In the genomic region with DNA sequence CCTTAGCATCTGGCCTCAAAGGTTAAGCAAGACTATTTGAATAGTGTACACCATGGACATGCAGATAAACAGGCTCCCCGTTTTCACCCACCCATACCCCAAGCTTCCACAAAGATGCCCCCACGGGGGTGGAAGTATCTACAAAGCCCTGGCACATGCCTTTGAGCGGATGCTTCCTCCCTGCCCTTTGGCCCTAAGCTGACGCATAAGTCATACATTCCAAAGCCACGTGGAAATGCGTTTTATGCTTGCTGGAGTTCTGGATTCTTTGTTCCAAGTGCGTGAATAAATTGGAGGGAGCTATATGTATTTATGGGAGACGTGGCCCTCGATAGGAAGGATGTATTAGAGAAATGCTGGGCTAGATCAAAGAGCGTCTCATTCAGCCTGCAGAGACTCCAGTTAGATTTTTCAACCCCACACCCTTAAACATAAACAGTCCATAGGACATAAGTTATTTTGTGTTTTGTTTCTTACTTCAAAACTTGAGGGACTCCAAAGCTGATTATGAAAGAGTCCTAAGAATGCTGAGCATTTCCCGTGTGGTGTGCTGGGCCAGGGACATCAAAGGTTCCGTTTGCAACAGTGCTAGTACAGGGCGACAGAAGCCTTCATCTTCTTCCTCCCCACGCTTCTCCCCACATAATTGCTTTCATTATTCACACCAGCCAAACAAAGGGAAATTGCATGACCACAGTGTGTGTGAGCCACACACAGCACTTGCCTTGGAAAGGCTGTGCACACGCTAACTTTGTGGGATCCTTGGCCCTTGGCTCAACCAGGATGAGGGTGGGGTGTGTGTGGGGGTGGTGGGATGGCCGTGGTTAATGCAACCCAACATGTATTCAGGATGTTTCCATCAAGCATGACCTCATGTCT, we compare ENCODE assay signal across 1 cellular context.
TF ChIP-seq lines count a peak whose summit lies in the region.

No MANE protein-coding gene starts in this region.

TF ChIP-seq in HepG2, 621 proteins besides CTCF, POLR2A, EP300 and RAD21 (continued from another document and continues in another):
- TF ChIP-seq, protein P1, sequence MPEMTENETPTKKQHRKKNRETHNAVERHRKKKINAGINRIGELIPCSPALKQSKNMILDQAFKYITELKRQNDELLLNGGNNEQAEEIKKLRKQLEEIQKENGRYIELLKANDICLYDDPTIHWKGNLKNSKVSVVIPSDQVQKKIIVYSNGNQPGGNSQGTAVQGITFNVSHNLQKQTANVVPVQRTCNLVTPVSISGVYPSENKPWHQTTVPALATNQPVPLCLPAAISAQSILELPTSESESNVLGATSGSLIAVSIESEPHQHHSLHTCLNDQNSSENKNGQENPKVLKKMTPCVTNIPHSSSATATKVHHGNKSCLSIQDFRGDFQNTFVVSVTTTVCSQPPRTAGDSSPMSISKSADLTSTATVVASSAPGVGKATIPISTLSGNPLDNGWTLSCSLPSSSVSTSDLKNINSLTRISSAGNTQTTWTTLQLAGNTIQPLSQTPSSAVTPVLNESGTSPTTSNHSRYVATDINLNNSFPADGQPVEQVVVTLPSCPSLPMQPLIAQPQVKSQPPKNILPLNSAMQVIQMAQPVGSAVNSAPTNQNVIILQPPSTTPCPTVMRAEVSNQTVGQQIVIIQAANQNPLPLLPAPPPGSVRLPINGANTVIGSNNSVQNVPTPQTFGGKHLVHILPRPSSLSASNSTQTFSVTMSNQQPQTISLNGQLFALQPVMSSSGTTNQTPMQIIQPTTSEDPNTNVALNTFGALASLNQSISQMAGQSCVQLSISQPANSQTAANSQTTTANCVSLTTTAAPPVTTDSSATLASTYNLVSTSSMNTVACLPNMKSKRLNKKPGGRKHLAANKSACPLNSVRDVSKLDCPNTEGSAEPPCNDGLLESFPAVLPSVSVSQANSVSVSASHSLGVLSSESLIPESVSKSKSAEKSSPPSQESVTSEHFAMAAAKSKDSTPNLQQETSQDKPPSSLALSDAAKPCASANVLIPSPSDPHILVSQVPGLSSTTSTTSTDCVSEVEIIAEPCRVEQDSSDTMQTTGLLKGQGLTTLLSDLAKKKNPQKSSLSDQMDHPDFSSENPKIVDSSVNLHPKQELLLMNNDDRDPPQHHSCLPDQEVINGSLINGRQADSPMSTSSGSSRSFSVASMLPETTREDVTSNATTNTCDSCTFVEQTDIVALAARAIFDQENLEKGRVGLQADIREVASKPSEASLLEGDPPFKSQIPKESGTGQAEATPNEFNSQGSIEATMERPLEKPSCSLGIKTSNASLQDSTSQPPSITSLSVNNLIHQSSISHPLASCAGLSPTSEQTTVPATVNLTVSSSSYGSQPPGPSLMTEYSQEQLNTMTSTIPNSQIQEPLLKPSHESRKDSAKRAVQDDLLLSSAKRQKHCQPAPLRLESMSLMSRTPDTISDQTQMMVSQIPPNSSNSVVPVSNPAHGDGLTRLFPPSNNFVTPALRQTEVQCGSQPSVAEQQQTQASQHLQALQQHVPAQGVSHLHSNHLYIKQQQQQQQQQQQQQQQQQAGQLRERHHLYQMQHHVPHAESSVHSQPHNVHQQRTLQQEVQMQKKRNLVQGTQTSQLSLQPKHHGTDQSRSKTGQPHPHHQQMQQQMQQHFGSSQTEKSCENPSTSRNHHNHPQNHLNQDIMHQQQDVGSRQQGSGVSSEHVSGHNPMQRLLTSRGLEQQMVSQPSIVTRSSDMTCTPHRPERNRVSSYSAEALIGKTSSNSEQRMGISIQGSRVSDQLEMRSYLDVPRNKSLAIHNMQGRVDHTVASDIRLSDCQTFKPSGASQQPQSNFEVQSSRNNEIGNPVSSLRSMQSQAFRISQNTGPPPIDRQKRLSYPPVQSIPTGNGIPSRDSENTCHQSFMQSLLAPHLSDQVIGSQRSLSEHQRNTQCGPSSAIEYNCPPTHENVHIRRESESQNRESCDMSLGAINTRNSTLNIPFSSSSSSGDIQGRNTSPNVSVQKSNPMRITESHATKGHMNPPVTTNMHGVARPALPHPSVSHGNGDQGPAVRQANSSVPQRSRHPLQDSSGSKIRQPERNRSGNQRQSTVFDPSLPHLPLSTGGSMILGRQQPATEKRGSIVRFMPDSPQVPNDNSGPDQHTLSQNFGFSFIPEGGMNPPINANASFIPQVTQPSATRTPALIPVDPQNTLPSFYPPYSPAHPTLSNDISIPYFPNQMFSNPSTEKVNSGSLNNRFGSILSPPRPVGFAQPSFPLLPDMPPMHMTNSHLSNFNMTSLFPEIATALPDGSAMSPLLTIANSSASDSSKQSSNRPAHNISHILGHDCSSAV (CRISPR knock-in tag; IDR thresholded peaks at IDR 0.05; ENCODE audit: borderline replicate concordance), result no peak; the same call in 1 of the 2 replicates
- peak; percentile 85; the same call in 1 of the 2 replicates for TF ChIP-seq ZFP41 (CRISPR knock-in tag; IDR thresholded peaks at IDR 0.05; ENCODE audit: borderline replicate concordance)
- 0 out of 2 replicates have a peak, but pooled peaks have one; percentile 53 for TF ChIP-seq PAX8 (CRISPR knock-in tag; IDR thresholded peaks at IDR 0.05; ENCODE audit: borderline replicate concordance)
- TF ChIP-seq ZNF33A (CRISPR knock-in tag; IDR thresholded peaks at IDR 0.05; ENCODE audit: borderline replicate concordance), result no peak; the same call in 1 of the 2 replicates
- TF ChIP-seq KDM5A (IDR thresholded peaks at IDR 0.05; ENCODE audit: borderline replicate concordance, low read length), result peak; percentile 48; the same call in 1 of the 2 replicates
- TF ChIP-seq, protein P2, sequence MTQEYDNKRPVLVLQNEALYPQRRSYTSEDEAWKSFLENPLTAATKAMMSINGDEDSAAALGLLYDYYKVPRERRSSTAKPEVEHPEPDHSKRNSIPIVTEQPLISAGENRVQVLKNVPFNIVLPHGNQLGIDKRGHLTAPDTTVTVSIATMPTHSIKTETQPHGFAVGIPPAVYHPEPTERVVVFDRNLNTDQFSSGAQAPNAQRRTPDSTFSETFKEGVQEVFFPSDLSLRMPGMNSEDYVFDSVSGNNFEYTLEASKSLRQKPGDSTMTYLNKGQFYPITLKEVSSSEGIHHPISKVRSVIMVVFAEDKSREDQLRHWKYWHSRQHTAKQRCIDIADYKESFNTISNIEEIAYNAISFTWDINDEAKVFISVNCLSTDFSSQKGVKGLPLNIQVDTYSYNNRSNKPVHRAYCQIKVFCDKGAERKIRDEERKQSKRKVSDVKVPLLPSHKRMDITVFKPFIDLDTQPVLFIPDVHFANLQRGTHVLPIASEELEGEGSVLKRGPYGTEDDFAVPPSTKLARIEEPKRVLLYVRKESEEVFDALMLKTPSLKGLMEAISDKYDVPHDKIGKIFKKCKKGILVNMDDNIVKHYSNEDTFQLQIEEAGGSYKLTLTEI (CRISPR knock-in tag; conservative IDR thresholded peaks at IDR 0.05), result no peak
- TF ChIP-seq ZNF329 (CRISPR knock-in tag; IDR thresholded peaks at IDR 0.05; ENCODE audit: low read depth), result no peak; the same call in 1 of the 2 replicates
- TF ChIP-seq SATB2 (CRISPR knock-in tag; IDR thresholded peaks at IDR 0.05), result peak; percentile 13; the same call in 1 of the 2 replicates
- TF ChIP-seq ZNF790 (CRISPR knock-in tag; IDR thresholded peaks at IDR 0.05; ENCODE audit: borderline replicate concordance), result no peak
- TF ChIP-seq ZNF816 (CRISPR knock-in tag; IDR thresholded peaks at IDR 0.05; ENCODE audit: borderline replicate concordance), result no peak
- no peak for TF ChIP-seq ZNF143 (CRISPR knock-in tag; IDR thresholded peaks at IDR 0.05)
- no peak for TF ChIP-seq FOXM1 (CRISPR knock-in tag; IDR thresholded peaks at IDR 0.05)
- peak; percentile 57; the same call in 1 of the 2 replicates for TF ChIP-seq ZNF773 (CRISPR knock-in tag; IDR thresholded peaks at IDR 0.05; ENCODE audit: borderline replicate concordance)
- no peak for TF ChIP-seq LCORL (IDR thresholded peaks at IDR 0.05)
- TF ChIP-seq LCORL (CRISPR knock-in tag; IDR thresholded peaks at IDR 0.05), result peak; percentile 85
- no peak for TF ChIP-seq CAMTA2 (CRISPR knock-in tag; IDR thresholded peaks at IDR 0.05; ENCODE audit: borderline replicate concordance)
- peak; percentile 98 for TF ChIP-seq BHLHE40 (IDR thresholded peaks at IDR 0.05; ENCODE audit: low read length)
- TF ChIP-seq MATR3 (CRISPR knock-in tag; IDR thresholded peaks at IDR 0.05), result no peak
- peak; percentile 79; the same call in 1 of the 2 replicates for TF ChIP-seq SMYD3 (CRISPR knock-in tag; IDR thresholded peaks at IDR 0.05)
- TF ChIP-seq KMT2A (CRISPR knock-in tag; IDR thresholded peaks at IDR 0.05), result 0 out of 2 replicates have a peak, but pooled peaks have one; percentile 56
- peak; percentile 99 for TF ChIP-seq ZNF775 (CRISPR knock-in tag; IDR thresholded peaks at IDR 0.05; ENCODE audit: borderline replicate concordance)
- TF ChIP-seq, protein P3, sequence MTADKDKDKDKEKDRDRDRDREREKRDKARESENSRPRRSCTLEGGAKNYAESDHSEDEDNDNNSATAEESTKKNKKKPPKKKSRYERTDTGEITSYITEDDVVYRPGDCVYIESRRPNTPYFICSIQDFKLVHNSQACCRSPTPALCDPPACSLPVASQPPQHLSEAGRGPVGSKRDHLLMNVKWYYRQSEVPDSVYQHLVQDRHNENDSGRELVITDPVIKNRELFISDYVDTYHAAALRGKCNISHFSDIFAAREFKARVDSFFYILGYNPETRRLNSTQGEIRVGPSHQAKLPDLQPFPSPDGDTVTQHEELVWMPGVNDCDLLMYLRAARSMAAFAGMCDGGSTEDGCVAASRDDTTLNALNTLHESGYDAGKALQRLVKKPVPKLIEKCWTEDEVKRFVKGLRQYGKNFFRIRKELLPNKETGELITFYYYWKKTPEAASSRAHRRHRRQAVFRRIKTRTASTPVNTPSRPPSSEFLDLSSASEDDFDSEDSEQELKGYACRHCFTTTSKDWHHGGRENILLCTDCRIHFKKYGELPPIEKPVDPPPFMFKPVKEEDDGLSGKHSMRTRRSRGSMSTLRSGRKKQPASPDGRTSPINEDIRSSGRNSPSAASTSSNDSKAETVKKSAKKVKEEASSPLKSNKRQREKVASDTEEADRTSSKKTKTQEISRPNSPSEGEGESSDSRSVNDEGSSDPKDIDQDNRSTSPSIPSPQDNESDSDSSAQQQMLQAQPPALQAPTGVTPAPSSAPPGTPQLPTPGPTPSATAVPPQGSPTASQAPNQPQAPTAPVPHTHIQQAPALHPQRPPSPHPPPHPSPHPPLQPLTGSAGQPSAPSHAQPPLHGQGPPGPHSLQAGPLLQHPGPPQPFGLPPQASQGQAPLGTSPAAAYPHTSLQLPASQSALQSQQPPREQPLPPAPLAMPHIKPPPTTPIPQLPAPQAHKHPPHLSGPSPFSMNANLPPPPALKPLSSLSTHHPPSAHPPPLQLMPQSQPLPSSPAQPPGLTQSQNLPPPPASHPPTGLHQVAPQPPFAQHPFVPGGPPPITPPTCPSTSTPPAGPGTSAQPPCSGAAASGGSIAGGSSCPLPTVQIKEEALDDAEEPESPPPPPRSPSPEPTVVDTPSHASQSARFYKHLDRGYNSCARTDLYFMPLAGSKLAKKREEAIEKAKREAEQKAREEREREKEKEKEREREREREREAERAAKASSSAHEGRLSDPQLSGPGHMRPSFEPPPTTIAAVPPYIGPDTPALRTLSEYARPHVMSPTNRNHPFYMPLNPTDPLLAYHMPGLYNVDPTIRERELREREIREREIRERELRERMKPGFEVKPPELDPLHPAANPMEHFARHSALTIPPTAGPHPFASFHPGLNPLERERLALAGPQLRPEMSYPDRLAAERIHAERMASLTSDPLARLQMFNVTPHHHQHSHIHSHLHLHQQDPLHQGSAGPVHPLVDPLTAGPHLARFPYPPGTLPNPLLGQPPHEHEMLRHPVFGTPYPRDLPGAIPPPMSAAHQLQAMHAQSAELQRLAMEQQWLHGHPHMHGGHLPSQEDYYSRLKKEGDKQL (CRISPR knock-in tag; IDR thresholded peaks at IDR 0.05; ENCODE audit: low read depth), result peak; percentile 80
- TF ChIP-seq NFRKB (IDR thresholded peaks at IDR 0.05), result no peak
- no peak for TF ChIP-seq SYNCRIP (IDR thresholded peaks at IDR 0.05; ENCODE audit: insufficient read depth, low read depth, low read length)
- no peak; the same call in 1 of the 2 replicates for TF ChIP-seq ZSCAN31 (CRISPR knock-in tag; IDR thresholded peaks at IDR 0.05; ENCODE audit: low read depth)
- peak; percentile 50; the same call in 1 of the 2 replicates for TF ChIP-seq FOXC1 (CRISPR knock-in tag; IDR thresholded peaks at IDR 0.05; ENCODE audit: borderline replicate concordance)
- TF ChIP-seq CBFB (CRISPR knock-in tag; IDR thresholded peaks at IDR 0.05), result peak; percentile 96
- TF ChIP-seq, protein P4, sequence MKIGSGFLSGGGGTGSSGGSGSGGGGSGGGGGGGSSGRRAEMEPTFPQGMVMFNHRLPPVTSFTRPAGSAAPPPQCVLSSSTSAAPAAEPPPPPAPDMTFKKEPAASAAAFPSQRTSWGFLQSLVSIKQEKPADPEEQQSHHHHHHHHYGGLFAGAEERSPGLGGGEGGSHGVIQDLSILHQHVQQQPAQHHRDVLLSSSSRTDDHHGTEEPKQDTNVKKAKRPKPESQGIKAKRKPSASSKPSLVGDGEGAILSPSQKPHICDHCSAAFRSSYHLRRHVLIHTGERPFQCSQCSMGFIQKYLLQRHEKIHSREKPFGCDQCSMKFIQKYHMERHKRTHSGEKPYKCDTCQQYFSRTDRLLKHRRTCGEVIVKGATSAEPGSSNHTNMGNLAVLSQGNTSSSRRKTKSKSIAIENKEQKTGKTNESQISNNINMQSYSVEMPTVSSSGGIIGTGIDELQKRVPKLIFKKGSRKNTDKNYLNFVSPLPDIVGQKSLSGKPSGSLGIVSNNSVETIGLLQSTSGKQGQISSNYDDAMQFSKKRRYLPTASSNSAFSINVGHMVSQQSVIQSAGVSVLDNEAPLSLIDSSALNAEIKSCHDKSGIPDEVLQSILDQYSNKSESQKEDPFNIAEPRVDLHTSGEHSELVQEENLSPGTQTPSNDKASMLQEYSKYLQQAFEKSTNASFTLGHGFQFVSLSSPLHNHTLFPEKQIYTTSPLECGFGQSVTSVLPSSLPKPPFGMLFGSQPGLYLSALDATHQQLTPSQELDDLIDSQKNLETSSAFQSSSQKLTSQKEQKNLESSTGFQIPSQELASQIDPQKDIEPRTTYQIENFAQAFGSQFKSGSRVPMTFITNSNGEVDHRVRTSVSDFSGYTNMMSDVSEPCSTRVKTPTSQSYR (CRISPR knock-in tag; IDR thresholded peaks at IDR 0.05; ENCODE audit: borderline replicate concordance), result peak; percentile 79; the same call in 1 of the 2 replicates
- TF ChIP-seq ZNF205 (CRISPR knock-in tag; IDR thresholded peaks at IDR 0.05), result peak; percentile 81; the same call in 1 of the 2 replicates
- TF ChIP-seq ZNF350 (CRISPR knock-in tag; IDR thresholded peaks at IDR 0.05; ENCODE audit: borderline replicate concordance, low read depth), result peak; percentile 96
- peak; percentile 85 for TF ChIP-seq BORCS8-MEF2B (CRISPR knock-in tag; IDR thresholded peaks at IDR 0.05)
- TF ChIP-seq SETDB1 (CRISPR knock-in tag; IDR thresholded peaks at IDR 0.05; ENCODE audit: borderline replicate concordance), result no peak
- TF ChIP-seq RBM39 (IDR thresholded peaks at IDR 0.05; ENCODE audit: low read depth, low read length, poor library complexity, severe bottlenecking), result no peak
- peak; percentile 86 for TF ChIP-seq XBP1 (CRISPR knock-in tag; IDR thresholded peaks at IDR 0.05)
- TF ChIP-seq CBX5 (CRISPR knock-in tag; IDR thresholded peaks at IDR 0.05; ENCODE audit: borderline replicate concordance), result peak; percentile 84; the same call in 1 of the 2 replicates
- no peak for TF ChIP-seq HNRNPK (IDR thresholded peaks at IDR 0.05; ENCODE audit: low read depth, low read length, poor library complexity, severe bottlenecking)
- TF ChIP-seq, protein P5, sequence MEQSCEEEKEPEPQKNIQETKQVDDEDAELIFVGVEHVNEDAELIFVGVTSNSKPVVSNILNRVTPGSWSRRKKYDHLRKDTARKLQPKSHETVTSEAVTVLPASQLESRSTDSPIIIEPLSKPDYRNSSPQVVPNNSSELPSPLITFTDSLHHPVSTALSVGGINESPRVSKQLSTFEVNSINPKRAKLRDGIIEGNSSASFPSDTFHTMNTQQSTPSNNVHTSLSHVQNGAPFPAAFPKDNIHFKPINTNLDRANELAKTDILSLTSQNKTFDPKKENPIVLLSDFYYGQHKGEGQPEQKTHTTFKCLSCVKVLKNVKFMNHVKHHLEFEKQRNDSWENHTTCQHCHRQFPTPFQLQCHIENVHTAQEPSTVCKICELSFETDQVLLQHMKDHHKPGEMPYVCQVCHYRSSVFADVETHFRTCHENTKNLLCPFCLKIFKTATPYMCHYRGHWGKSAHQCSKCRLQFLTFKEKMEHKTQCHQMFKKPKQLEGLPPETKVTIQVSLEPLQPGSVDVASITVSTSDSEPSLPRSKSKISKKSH (CRISPR knock-in tag; IDR thresholded peaks at IDR 0.05; ENCODE audit: borderline replicate concordance), result no peak
